Comparison of ENCODE assay signal across 8 cellular contexts in the genomic region with DNA sequence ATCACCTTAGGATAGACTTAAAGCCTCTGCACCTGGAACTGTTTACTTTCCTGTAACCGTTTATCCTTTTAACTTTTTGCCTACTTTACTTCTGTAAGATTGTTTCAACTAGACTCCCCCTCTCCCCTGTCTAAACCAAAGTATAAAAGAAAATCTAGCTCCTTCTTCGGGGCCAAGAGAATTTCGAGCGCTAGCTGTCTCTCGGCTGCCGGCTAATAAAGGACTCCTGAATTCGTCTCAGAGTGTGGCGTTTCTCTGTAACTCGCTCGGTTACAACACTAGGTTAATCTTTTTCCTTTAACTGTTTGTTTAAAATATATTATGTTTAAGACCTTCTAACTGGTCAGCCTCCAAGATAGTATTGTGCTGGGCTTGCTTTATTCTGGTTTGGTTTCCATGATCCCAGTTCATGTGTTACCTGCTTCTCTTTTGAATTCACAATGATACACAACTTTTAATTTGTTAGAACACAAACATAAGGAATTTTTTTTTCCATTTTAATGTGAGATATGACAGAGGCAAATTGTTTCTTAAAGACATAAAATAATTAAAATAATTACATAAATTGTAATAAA. TPM values are rescaled to one million over a fixed set of nuclear protein-coding genes. Genes with fewer than 3 reads are reported as not detected.
A peak's percentile ranks its signal among the peaks of the same experiment; 100 is the strongest.
DNase-seq lines count a peak whose midpoint lies in the region; ATAC-seq and TF ChIP-seq lines count a peak whose summit lies in the region.

No MANE protein-coding gene starts in this region.

- TF ChIP-seq CTCF in adrenal gland (IDR thresholded peaks at IDR 0.05) (no peak), left lung (IDR thresholded peaks at IDR 0.05) (no peak), testis (IDR thresholded peaks at IDR 0.05) (no peak)

- H3K4me3 Mint-ChIP-seq in activated CD4-positive, alpha-beta T cell treated with anti-CD3 and anti-CD28 coated beads, Interleukin-2, amount 10 ng/mL, durations not matched to agents 7 days and 5 days, result peak overlapping the region; percentile 86

- TF ChIP-seq POLR2A in adrenal gland (IDR thresholded peaks at IDR 0.05), result no peak
- TF ChIP-seq POLR2A in testis (IDR thresholded peaks at IDR 0.05), result no peak

- POLR2A ChIA-PET in activated CD4-positive, alpha-beta T cell treated with anti-CD3 and anti-CD28 coated beads, Interleukin-2, amount 10 ng/mL, durations not matched to agents 7 days and 5 days (lab: Charles Lee), result interaction anchor here (0.9 to 1.5 kb wide), 3 partner anchors 65 to 147 kb away, joined by 4 to 6 read pairs (median 5); no protein-coding TSS in a partner anchor

- no peaks in the 10 kb centered on the region for H3K9me3 Mint-ChIP-seq in activated CD4-positive, alpha-beta T cell treated with anti-CD3 and anti-CD28 coated beads, Interleukin-2, amount 10 ng/mL, durations not matched to agents 7 days and 5 days

- H3K27me3 Mint-ChIP-seq in activated CD4-positive, alpha-beta T cell treated with anti-CD3 and anti-CD28 coated beads, Interleukin-2, amount 10 ng/mL, durations not matched to agents 7 days and 5 days, result no peaks in the 10 kb centered on the region

- peaks cover 27% of the 10 kb centered on the region for H3K4me1 Mint-ChIP-seq in activated CD4-positive, alpha-beta T cell treated with anti-CD3 and anti-CD28 coated beads, Interleukin-2, amount 10 ng/mL, durations not matched to agents 7 days and 5 days

- H3K27ac Mint-ChIP-seq in activated CD4-positive, alpha-beta T cell treated with anti-CD3 and anti-CD28 coated beads, Interleukin-2, amount 10 ng/mL, durations not matched to agents 7 days and 5 days, result peak overlapping the region; percentile 98

- peaks cover 22 to 38% of the 10 kb centered on the region in 2 donors for H3K4me1 ChIP-seq in adrenal gland (replicated peaks in 1 of 2)
- peaks cover 6 to 29% of the 10 kb centered on the region in 2 donors for H3K4me1 ChIP-seq in left lung
- peaks cover 16% of the 10 kb centered on the region for H3K4me1 ChIP-seq in testis

- no peak for ATAC-seq in left lung

- peaks cover 1% of the 10 kb centered on the region for H3K36me3 Mint-ChIP-seq in activated CD4-positive, alpha-beta T cell treated with anti-CD3 and anti-CD28 coated beads, Interleukin-2, amount 10 ng/mL, durations not matched to agents 7 days and 5 days (ENCODE audit: low read depth)

- intact Hi-C loops in adrenal gland (cut with DNase I), result no loop called here
- intact Hi-C loops in left lung (cut with DNase I), result no loop called here
- intact Hi-C loops in testis (cut with DNase I; ENCODE audit: low total_unique reads), result loop anchor here (2.0 to 5.0 kb wide), 2 partner anchors 20 to 71 kb away; partner anchors contain the start of gene SERPINB6

- CTCF ChIA-PET in activated CD4-positive, alpha-beta T cell treated with anti-CD3 and anti-CD28 coated beads, Interleukin-2, amount 10 ng/mL, durations not matched to agents 7 days and 5 days (lab: Charles Lee), result interaction anchor here (0.9 to 7.9 kb wide), 11 partner anchors 10 to 260 kb away, joined by 3 to 56 read pairs (median 7); partner anchors contain the start of genes NQO2, RIPK1 and WRNIP1

- H3K4me3 ChIP-seq in adrenal gland (peak overlapping the region in 2 of 4 donors; percentile 61 to 64), left lung (peak overlapping the region; percentile 86 to 92), testis (peak overlapping the region; percentile 67 to 82)

- H3K9me3 ChIP-seq in adrenal gland (replicated peaks in 1 of 3) (no peaks in the 10 kb centered on the region), left lung (no peaks in the 10 kb centered on the region), testis (no peaks in the 10 kb centered on the region)

- 4 to 10% (median 8%) methylated on average over 10 of the region's 10 CpGs for WGBS in adrenal gland, 4 donors
- WGBS in testis, 2 donors, result 2% methylated on average over 10 of the region's 10 CpGs

- H3K36me3 ChIP-seq in adrenal gland (replicated peaks in 1 of 2) (no peaks in the 10 kb centered on the region), left lung (no peaks in the 10 kb centered on the region), testis (ENCODE audit: low read depth, missing control alignments) (no peaks in the 10 kb centered on the region)

- DNase-seq in activated CD4-positive, alpha-beta T cell treated with anti-CD3 and anti-CD28 coated beads, Interleukin-2, amount 10 ng/mL, durations not matched to agents 7 days and 5 days, result no peak
- DNase-seq in activated CD4-positive, alpha-beta T cell treated with anti-CD3 and anti-CD28 coated beads, Interleukin-2, amount 50 U/mL, for 4 hours, result no peak
- DNase-seq in adrenal gland (peak in 1 of 7 donors; percentile 52), left lung (no peak), testis (no peak), HT-29 (ENCODE audit: low spot score) (no peak), pons (ENCODE audit: low spot score) (no peak), SW 1271 (lab: John Stamatoyannopoulos, UW) (no peak)

- H3K27ac ChIP-seq in adrenal gland (peak overlapping the region; percentile 97 to 100 (median 98)), left lung (peak overlapping the region; percentile 99 to 100), testis (peak overlapping the region; percentile 94 to 97)

- H3K27me3 ChIP-seq in adrenal gland, result no peaks in the 10 kb centered on the region
- H3K27me3 ChIP-seq in left lung, result no peaks in the 10 kb centered on the region
- H3K27me3 ChIP-seq in testis, result no peaks in the 10 kb centered on the region

RNA-seq across cellular contexts. Expression of gene NQO2, which starts 8.7 kb away (rescaled TPM):
- total RNA-seq in activated CD4-positive, alpha-beta T cell treated with anti-CD3 and anti-CD28 coated beads, Interleukin-2, amount 10 ng/mL, durations not matched to agents 7 days and 5 days, result 10 to 100 TPM; 37.5 to 43.2 TPM
- total RNA-seq in adrenal gland (100 to 1,000 TPM; 133 to 200 (median 146) TPM), left lung (10 to 100 TPM; 22.0 to 55.8 TPM), testis (10 to 100 TPM in 1 of 2 donors, 1 to 10 TPM in 1; 9.5 to 16.8 TPM)
- polyA plus RNA-seq in adrenal gland (100 to 1,000 TPM; 100 to 177 (median 158) TPM), testis (ENCODE audit: insufficient read depth, low read depth, low replicate concordance) (35.6 TPM)
- 24.4 and 28.5 TPM in 2 replicates for total RNA-seq in HT-29 (2014; rRNA removed; shearing (Covaris generic))

RNA-seq across cellular contexts. Expression of gene SERPINB6, which starts 19.7 kb away (rescaled TPM):
- total RNA-seq in activated CD4-positive, alpha-beta T cell treated with anti-CD3 and anti-CD28 coated beads, Interleukin-2, amount 10 ng/mL, durations not matched to agents 7 days and 5 days, result 10 to 100 TPM in 1 of 2 experiments, 1 to 10 TPM in 1; 9.1 to 14.3 TPM
- 100 to 1,000 TPM; 161 to 258 (median 209) TPM for total RNA-seq in adrenal gland
- polyA plus RNA-seq in adrenal gland, result 100 to 1,000 TPM; 161 to 332 (median 229) TPM
- 100 to 1,000 TPM in 1 of 2 donors, 10 to 100 TPM in 1; 99.3 to 134 TPM for total RNA-seq in left lung
- 100 to 1,000 TPM; 203 to 281 TPM for total RNA-seq in testis
- 348 TPM for polyA plus RNA-seq in testis (ENCODE audit: insufficient read depth, low read depth, low replicate concordance)
- 68.0 and 74.6 TPM in 2 replicates for total RNA-seq in HT-29 (2014; rRNA removed; shearing (Covaris generic))
